ENCODE assay signal across 11 cellular contexts in genomic region chr1:143993301-143993907, GRCh38. TPM values are rescaled to one million over a fixed set of nuclear protein-coding genes. Genes with fewer than 3 reads are reported as not detected.
DNase-seq lines count a peak whose midpoint lies in the region; ATAC-seq, FAIRE-seq and TF ChIP-seq lines count a peak whose summit lies in the region.
"Not testable (repeated sequence)": the region's sequence is repeated elsewhere in the genome, so short reads cannot be mapped to it uniquely, and the experiment has no call there.
"Had no signal": no experiment of that assay in that cellular context is flagged by ENCODE, and none has a peak within 500 bp of the region (broad histone marks: within the 10 kb centered on the region; RNA-seq: fewer than 3 reads in every experiment).

No MANE protein-coding gene starts in this region.

- not testable (repeated sequence) for H3K4me3 Mint-ChIP-seq in activated CD4-positive, alpha-beta T cell treated with anti-CD3 and anti-CD28 coated beads for 36 hours; activated T-cell treated with anti-CD3 and anti-CD28 coated beads, Interleukin-2, amount 50 U/mL, for 72 hours; stimulated activated effector memory CD8-positive, alpha-beta T cell treated with anti-CD3 and anti-CD28 coated beads, Interleukin-12 subunit alpha, Interleukin-12 subunit beta, amount 100 ng/mL, for 72 hours

- not testable (repeated sequence) for H3K9me3 Mint-ChIP-seq in activated CD4-positive, alpha-beta T cell treated with anti-CD3 and anti-CD28 coated beads for 36 hours (ENCODE audit: low read depth); activated T-cell treated with anti-CD3 and anti-CD28 coated beads, Interleukin-2, amount 50 U/mL, for 72 hours; activated naive CD4-positive, alpha-beta T cell treated with anti-CD3 and anti-CD28 coated beads, Interleukin-2, amount 50 U/mL, for 72 hours; stimulated activated effector memory CD8-positive, alpha-beta T cell treated with anti-CD3 and anti-CD28 coated beads, Interleukin-12 subunit alpha, Interleukin-12 subunit beta, amount 100 ng/mL, for 72 hours

- not testable (repeated sequence) for H3K27me3 ChIP-seq in IMR-90 (ENCODE audit: control insufficient read depth, insufficient read depth, low read length); K562 (ENCODE audit: control insufficient read depth in 2 of 2, insufficient read depth in 2 of 2, low read length in 2 of 2)

- not testable (repeated sequence) for H3K9me3 ChIP-seq in IMR-90 (ENCODE audit: control insufficient read depth, insufficient read depth, low read length); K562 (replicated peaks; ENCODE audit: control insufficient read depth, insufficient read depth, low read depth, low read length)

- not testable (repeated sequence) for H3K9ac ChIP-seq in IMR-90 (ENCODE audit: low read depth, low read length); K562 (ENCODE audit: insufficient read depth in 1 of 2, low read depth in 2 of 2, low read length in 2 of 2)

- H3K4ac ChIP-seq in IMR-90 (ENCODE audit: low read depth, low read length), result not testable (repeated sequence)

- ATAC-seq in IMR-90 (ENCODE audit: low read depth), result 0 out of 2 replicates have a peak, but pooled peaks have one; percentile 5
- ATAC-seq in activated CD4-positive, alpha-beta T cell treated with anti-CD3 and anti-CD28 coated beads for 36 hours, result peak; percentile 51
- ATAC-seq in activated T-cell treated with anti-CD3 and anti-CD28 coated beads, Interleukin-2, amount 50 U/mL, for 72 hours (replicated peaks in 1 of 2), result peak; percentile 36 to 80
- ATAC-seq in activated naive CD4-positive, alpha-beta T cell treated with anti-CD3 and anti-CD28 coated beads, Interleukin-2, amount 50 U/mL, for 72 hours, result peak; percentile 54 to 70
- peak; percentile 63 for ATAC-seq in K562
- ATAC-seq in omental fat pad (ENCODE audit: low FRiP score), result peak; percentile 85
- ATAC-seq in stimulated activated effector memory CD8-positive, alpha-beta T cell treated with anti-CD3 and anti-CD28 coated beads, Interleukin-12 subunit alpha, Interleukin-12 subunit beta, amount 100 ng/mL, for 72 hours, result peak; percentile 47

- not testable (repeated sequence) for H3K36me3 ChIP-seq in IMR-90 (ENCODE audit: control insufficient read depth, insufficient read depth, low read length); K562 (ENCODE audit: control insufficient read depth, insufficient read depth, low read length)

- not testable (repeated sequence) for H2BK20ac ChIP-seq in IMR-90 (ENCODE audit: low read depth, low read length)

- H3K4me3 ChIP-seq in IMR-90 (ENCODE audit: insufficient read depth, low read depth, low read length); K562: not testable (repeated sequence)

- H3K23ac ChIP-seq in IMR-90 (ENCODE audit: low read depth, low read length), result not testable (repeated sequence)

- not testable (repeated sequence) for H3K27ac ChIP-seq in IMR-90 (ENCODE audit: insufficient read depth, low read length); K562 (ENCODE audit: extremely low read depth, low read depth, low read length)

- not testable (repeated sequence) for H3K9me1 ChIP-seq in IMR-90 (ENCODE audit: insufficient read depth, low read length); K562 (ENCODE audit: control insufficient read depth, insufficient read depth, low read length)

- H3K79me2 ChIP-seq in K562 (ENCODE audit: control insufficient read depth, insufficient read depth, low read length), result not testable (repeated sequence)

- not testable (repeated sequence) for H4K20me1 ChIP-seq in IMR-90 (ENCODE audit: insufficient read depth, low read length); K562 (replicated peaks; ENCODE audit: control insufficient read depth, insufficient read depth, low read length)

- H4K91ac ChIP-seq in IMR-90 (ENCODE audit: insufficient read depth, low read depth, low read length), result not testable (repeated sequence)

- H2AK5ac ChIP-seq in IMR-90 (ENCODE audit: low read depth, low read length), result not testable (repeated sequence)

- CTCF ChIA-PET in IMR-90 (lab: Yijun Ruan, JAX); activated CD4-positive, alpha-beta T cell treated with anti-CD3 and anti-CD28 coated beads for 36 hours (lab: Charles Lee); K562 (lab: Yijun Ruan, JAX; ENCODE audit: low intra/inter-chr PET ratio): not testable (repeated sequence)

- DNase-seq in IMR-90; activated CD4-positive, alpha-beta T cell treated with anti-CD3 and anti-CD28 coated beads for 36 hours; activated T-cell treated with anti-CD3 and anti-CD28 coated beads, Interleukin-2, amount 50 U/mL, for 72 hours; activated naive CD4-positive, alpha-beta T cell treated with anti-CD3 and anti-CD28 coated beads, Interleukin-2, amount 50 U/mL, for 72 hours (ENCODE audit: low spot score in 2 of 2); K562 (ENCODE audit: extremely low read depth in 1 of 4, low spot score in 3 of 4); omental fat pad (ENCODE audit: low spot score); stimulated activated effector memory CD8-positive, alpha-beta T cell treated with anti-CD3 and anti-CD28 coated beads, Interleukin-12 subunit alpha, Interleukin-12 subunit beta, amount 100 ng/mL, for 72 hours (ENCODE audit: low spot score in 2 of 2): not testable (repeated sequence)

- H3K79me1 ChIP-seq in IMR-90 (ENCODE audit: low read depth in 1 of 2, low read length in 2 of 2), result not testable (repeated sequence)

- TF ChIP-seq POLR2A in IMR-90 (IDR thresholded peaks at IDR 0.05; ENCODE audit: low read depth, low read length); K562 (conservative IDR thresholded peaks at IDR 0.05): not testable (repeated sequence)

- H2BK15ac ChIP-seq in IMR-90 (ENCODE audit: low read depth, low read length), result not testable (repeated sequence)

- H4K8ac ChIP-seq in IMR-90 (ENCODE audit: low read depth in 2 of 2, low read length in 2 of 2), result not testable (repeated sequence)

- not testable (repeated sequence) for TF ChIP-seq RAD21 in IMR-90 (IDR thresholded peaks at IDR 0.05; ENCODE audit: low read length); K562 (CRISPR knock-in tag; conservative IDR thresholded peaks at IDR 0.05 in 1 of 2, IDR thresholded peaks at IDR 0.05 in 1 of 2)

- H3K4me1 Mint-ChIP-seq in activated CD4-positive, alpha-beta T cell treated with anti-CD3 and anti-CD28 coated beads for 36 hours; activated T-cell treated with anti-CD3 and anti-CD28 coated beads, Interleukin-2, amount 50 U/mL, for 72 hours (ENCODE audit: low read depth); stimulated activated effector memory CD8-positive, alpha-beta T cell treated with anti-CD3 and anti-CD28 coated beads, Interleukin-12 subunit alpha, Interleukin-12 subunit beta, amount 100 ng/mL, for 72 hours: not testable (repeated sequence)

- not testable (repeated sequence) for H3K27me3 Mint-ChIP-seq in activated CD4-positive, alpha-beta T cell treated with anti-CD3 and anti-CD28 coated beads for 36 hours; activated T-cell treated with anti-CD3 and anti-CD28 coated beads, Interleukin-2, amount 50 U/mL, for 72 hours (ENCODE audit: low read depth)

- not testable (repeated sequence) for FAIRE-seq in K562 (lab: Jason Lieb, UNC)

- H3K4me2 ChIP-seq in IMR-90 (ENCODE audit: low read depth, low read length); K562 (ENCODE audit: insufficient read depth, low read length): not testable (repeated sequence)

- not testable (repeated sequence) for H2AK9ac ChIP-seq in IMR-90 (replicated peaks; ENCODE audit: low read depth, low read length, poor library complexity)

- H3K36me3 Mint-ChIP-seq in activated CD4-positive, alpha-beta T cell treated with anti-CD3 and anti-CD28 coated beads for 36 hours (ENCODE audit: low read depth); activated T-cell treated with anti-CD3 and anti-CD28 coated beads, Interleukin-2, amount 50 U/mL, for 72 hours (ENCODE audit: insufficient read depth in 2 of 2); activated naive CD4-positive, alpha-beta T cell treated with anti-CD3 and anti-CD28 coated beads, Interleukin-2, amount 50 U/mL, for 72 hours; stimulated activated effector memory CD8-positive, alpha-beta T cell treated with anti-CD3 and anti-CD28 coated beads, Interleukin-12 subunit alpha, Interleukin-12 subunit beta, amount 100 ng/mL, for 72 hours: not testable (repeated sequence)

- not testable (repeated sequence) for BruUV-seq in IMR-90 (replicated peaks; lab: Mats Ljungman, UMichigan); K562 (replicated peaks; lab: Mats Ljungman, UMichigan)

- not testable (repeated sequence) for H4K5ac ChIP-seq in IMR-90 (ENCODE audit: low read depth, low read length)

- not testable (repeated sequence) for H3K4me1 ChIP-seq in IMR-90 (ENCODE audit: control insufficient read depth, insufficient read depth, low read length); K562 (replicated peaks in 1 of 2; ENCODE audit: control insufficient read depth in 2 of 2, insufficient read depth in 2 of 2, low read length in 2 of 2)

- not testable (repeated sequence) for H3K18ac ChIP-seq in IMR-90 (ENCODE audit: low read depth, low read length)

- intact Hi-C loops in IMR-90 (cut with micrococcal nuclease); activated CD4-positive, alpha-beta T cell treated with anti-CD3 and anti-CD28 coated beads for 36 hours (cut with DNase I, micrococcal nuclease); K562 (cut with micrococcal nuclease): not testable (repeated sequence)

- not testable (repeated sequence) for H3K27ac Mint-ChIP-seq in activated CD4-positive, alpha-beta T cell treated with anti-CD3 and anti-CD28 coated beads for 36 hours; activated T-cell treated with anti-CD3 and anti-CD28 coated beads, Interleukin-2, amount 50 U/mL, for 72 hours; activated naive CD4-positive, alpha-beta T cell treated with anti-CD3 and anti-CD28 coated beads, Interleukin-2, amount 50 U/mL, for 72 hours; stimulated activated effector memory CD8-positive, alpha-beta T cell treated with anti-CD3 and anti-CD28 coated beads, Interleukin-12 subunit alpha, Interleukin-12 subunit beta, amount 100 ng/mL, for 72 hours

- not testable (repeated sequence) for TF ChIP-seq CTCF in IMR-90 (conservative IDR thresholded peaks at IDR 0.05; ENCODE audit: low read depth, low read length); K562 (IDR thresholded peaks at IDR 0.05 in 2 of 3, conservative IDR thresholded peaks at IDR 0.05 in 1 of 3; ENCODE audit: insufficient read depth in 2 of 3, low read depth in 1 of 3, low read length in 3 of 3); omental fat pad (IDR thresholded peaks at IDR 0.05)

- POLR2A ChIA-PET in IMR-90 (lab: Charles Lee; ENCODE audit: unreplicated experiment); activated CD4-positive, alpha-beta T cell treated with anti-CD3 and anti-CD28 coated beads for 36 hours (lab: Charles Lee); K562 (lab: Yijun Ruan, JAX): not testable (repeated sequence)

- dilution Hi-C loops in IMR-90 (cut with HindIII; ENCODE audit: low sequenced_read_pairs, unreplicated experiment), result not testable (repeated sequence)

- not testable (repeated sequence) for H2BK5ac ChIP-seq in IMR-90 (ENCODE audit: low read depth, low read length, poor library complexity, severe bottlenecking)

- not testable (repeated sequence) for H2AFZ ChIP-seq in IMR-90 (replicated peaks; ENCODE audit: low read length, poor library complexity); K562 (ENCODE audit: low read depth, low read length)

- in situ Hi-C loops in IMR-90 (cut with MboI; ENCODE audit: low sequenced_read_pairs); K562 (cut with MboI): not testable (repeated sequence)

- not testable (repeated sequence) for H2BK120ac ChIP-seq in IMR-90 (ENCODE audit: low read depth, low read length)

- TF ChIP-seq EP300 in K562 (IDR thresholded peaks at IDR 0.05; ENCODE audit: low read length), result not testable (repeated sequence)

- not testable (repeated sequence) for H3K56ac ChIP-seq in IMR-90 (ENCODE audit: extremely low read depth, insufficient read depth, low read length)

- no CpG with 5 or more reads among the region's 7 CpGs for WGBS in IMR-90 (ENCODE audit: extremely low coverage in 2 of 2, insufficient read length in 1 of 2), 2 experiments
- 0% methylated on average over 1 of the region's 7 CpGs for WGBS in K562 (ENCODE audit: insufficient coverage, low coverage, missing lambda C conversion rate)

- not testable (repeated sequence) for H3K14ac ChIP-seq in IMR-90 (replicated peaks; ENCODE audit: low read depth, low read length)

RNA-seq across cellular contexts. Expression of gene FAM72C, which starts 21.6 kb away (rescaled TPM):
- total RNA-seq in IMR-90 (2012; rRNA removed), result 0.72 and 0.83 TPM in 2 replicates
- polyA plus RNA-seq in IMR-90 (2012; rRNA removed), result 1.4 and 1.8 TPM in 2 replicates
- 0.15 and 0.79 TPM in 2 replicates for polyA plus RNA-seq in IMR-90 (2012; cell fraction: cytosol; rRNA removed)
- 0.16 and 1.0 TPM in 2 replicates for polyA plus RNA-seq in IMR-90 (2012; cell fraction: nucleus; rRNA removed; ENCODE audit: low replicate concordance)
- 10 to 100 TPM; 15.3 to 25.5 TPM for total RNA-seq in activated CD4-positive, alpha-beta T cell treated with anti-CD3 and anti-CD28 coated beads for 36 hours
- total RNA-seq in activated T-cell treated with anti-CD3 and anti-CD28 coated beads, Interleukin-2, amount 50 U/mL, for 72 hours, result 10 to 100 TPM in 1 of 2 donors, 1 to 10 TPM in 1; 3.5 to 49.2 TPM
- 10 to 100 TPM; 17.1 to 30.6 TPM for total RNA-seq in activated naive CD4-positive, alpha-beta T cell treated with anti-CD3 and anti-CD28 coated beads, Interleukin-2, amount 50 U/mL, for 72 hours
- total RNA-seq in K562 (2011; cell fraction: chromatin; rRNA removed; ENCODE audit: low replicate concordance), result 4.3 and 10.5 TPM in 2 replicates
- 2.3 and 5.1 TPM in 2 replicates for total RNA-seq in K562 (2011; cell fraction: nucleolus; rRNA removed)
- total RNA-seq in K562 (2011; cell fraction: nucleoplasm; rRNA removed), result 8.2 and 10.0 TPM in 2 replicates
- total RNA-seq in K562 (2014; rRNA removed), result 12.7 and 15.7 TPM in 2 replicates
- 19.6 and 22.3 TPM in 2 replicates for total RNA-seq in K562 (2014; rRNA removed; fragmentation: Illumina TruSeq; extraction: Trizol)
- total RNA-seq in K562 (2015; rRNA removed; fragmentation: Illumina TruSeq; extraction: Trizol), result 17.0 and 17.1 TPM in 2 replicates
- total RNA-seq in K562 (2021), result 15.5 and 20.7 TPM in 2 replicates
- polyA plus RNA-seq in K562 (2011; rRNA removed), result 26.6 and 33.1 TPM in 2 replicates
- 6.8 and 14.5 TPM in 2 replicates for polyA plus RNA-seq in K562 (2011; cell fraction: cytosol; rRNA removed)
- 10.9 and 16.2 TPM in 2 replicates for polyA plus RNA-seq in K562 (2011; cell fraction: nucleus; rRNA removed)
- polyA plus RNA-seq in K562 (2012), result 17.2 and 17.4 TPM in 2 replicates
- 29.4 and 43.5 TPM in 2 replicates for polyA plus RNA-seq in K562 (2014; fragmentation: Illumina TruSeq; extraction: Trizol)
- 1 to 10 TPM; 4.5 to 6.6 TPM for polyA plus RNA-seq in K562 (2014; fragmentation: Nextera tagmentation; extraction: Ambion mirVana)
- 21.2 and 30.6 TPM in 2 replicates for polyA plus RNA-seq in K562 (2014; rRNA removed)
- 14.0 and 19.5 TPM in 2 replicates for polyA minus RNA-seq in K562 (2011; rRNA and poly(A)+ RNA removed)
- polyA minus RNA-seq in K562 (2011; cell fraction: cytosol; rRNA and poly(A)+ RNA removed), result 5.1 and 11.2 TPM in 2 replicates
- 1.9 and 3.8 TPM in 2 replicates for polyA minus RNA-seq in K562 (2011; cell fraction: nucleus; rRNA and poly(A)+ RNA removed)
- total RNA-seq in omental fat pad, result under 1 TPM in 2 of 4 donors, not detected in 2; 0.24 to 0.47 TPM
- total RNA-seq: B cell; Caco-2; CD4-positive, alpha-beta T cell; CD8-positive, alpha-beta T cell had no signal

Comparison
In these comparisons a context has a peak if more than half of its experiments do, and no peak if none do; other contexts are left out.
1. ATAC-seq: peak in every context shown above with its lines; median percentile 85 in omental fat pad; 63 in K562; 62 in activated naive CD4-positive, alpha-beta T cell treated with anti-CD3 and anti-CD28 coated beads, Interleukin-2, amount 50 U/mL, for 72 hours; 58 in activated T-cell treated with anti-CD3 and anti-CD28 coated beads, Interleukin-2, amount 50 U/mL, for 72 hours; 51 in activated CD4-positive, alpha-beta T cell treated with anti-CD3 and anti-CD28 coated beads for 36 hours; 47 in stimulated activated effector memory CD8-positive, alpha-beta T cell treated with anti-CD3 and anti-CD28 coated beads, Interleukin-12 subunit alpha, Interleukin-12 subunit beta, amount 100 ng/mL, for 72 hours; 5 in IMR-90.